Comparison of ENCODE assay signal across 11 cellular contexts in the genomic region with DNA sequence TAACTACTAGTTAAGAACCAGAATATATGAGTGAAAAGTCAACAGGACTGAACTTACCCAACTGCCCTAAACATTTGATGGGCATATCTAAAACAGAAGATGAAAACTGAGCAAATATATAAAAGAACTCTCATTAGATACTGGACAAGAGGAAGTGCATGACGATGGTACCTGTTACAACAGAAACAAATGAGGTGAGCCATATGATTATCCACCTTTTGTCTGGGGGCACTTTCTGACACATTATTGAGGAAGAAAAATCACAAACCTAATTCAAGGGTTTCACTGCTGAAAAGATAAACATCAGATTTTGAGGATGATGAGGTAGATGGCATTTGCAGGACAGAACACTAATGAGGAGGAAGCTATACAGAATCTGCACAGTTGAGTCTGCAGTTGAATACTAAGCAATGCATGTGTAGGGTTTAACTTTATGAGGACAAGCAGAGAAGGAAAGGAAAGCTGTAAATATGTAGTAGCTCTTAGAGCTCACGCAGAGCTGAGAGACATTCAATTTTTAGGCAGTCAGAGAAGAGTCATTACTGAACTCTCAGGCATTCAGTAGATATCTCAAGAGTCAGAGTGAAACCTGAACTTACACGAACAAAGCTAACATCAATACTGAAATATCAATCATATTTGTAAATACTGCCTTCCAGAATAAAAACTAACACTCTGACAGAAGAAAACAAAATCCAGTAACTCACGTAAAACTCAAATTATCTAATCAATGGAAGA.
DNase-seq lines count a peak whose midpoint lies in the region; ATAC-seq and TF ChIP-seq lines count a peak whose summit lies in the region.
"Had no signal": no experiment of that assay in that cellular context is flagged by ENCODE, and none has a peak within 500 bp of the region (broad histone marks: within the 10 kb centered on the region; RNA-seq: fewer than 3 reads in every experiment).

No MANE protein-coding gene starts in this region.

- H3K27me3 Mint-ChIP-seq in activated CD8-positive, alpha-beta T cell treated with anti-CD3 and anti-CD28 coated beads for 36 hours, result no peaks in the 10 kb centered on the region

- H2BK5ac ChIP-seq in mesendoderm (ENCODE audit: low read length), result no peak overlapping the region

- no peak overlapping the region for H2BK15ac ChIP-seq in mesendoderm (replicated peaks; ENCODE audit: low read depth)

- POLR2A ChIA-PET in activated CD8-positive, alpha-beta T cell treated with anti-CD3 and anti-CD28 coated beads for 36 hours (lab: Charles Lee), result interaction anchor here (1.1 kb wide), 1 partner anchor 41 kb away, joined by 3 read pairs; no protein-coding TSS in a partner anchor

- TF ChIP-seq CTCF in activated CD8-positive, alpha-beta T cell treated with anti-CD3 and anti-CD28 coated beads for 36 hours (IDR thresholded peaks at IDR 0.05), result no peak

- no peak overlapping the region for H3K9ac ChIP-seq in mesendoderm (ENCODE audit: low read length)
- H3K9ac ChIP-seq: neural progenitor cell had no signal

- H3K4me1 Mint-ChIP-seq in activated CD8-positive, alpha-beta T cell treated with anti-CD3 and anti-CD28 coated beads for 36 hours (ENCODE audit: low read depth), result peaks cover 17% of the 10 kb centered on the region
- H3K4me1 Mint-ChIP-seq: neural progenitor cell had no signal

- H3K4me2 ChIP-seq in mesendoderm (ENCODE audit: low read length), result no peak overlapping the region
- H3K4me2 ChIP-seq: neural progenitor cell had no signal

- H3K56ac ChIP-seq in mesendoderm (ENCODE audit: low read length), result no peak overlapping the region

- no peaks in the 10 kb centered on the region for H3K27me3 ChIP-seq in mesendoderm (ENCODE audit: insufficient read depth, low read length, poor library complexity)
- H3K27me3 ChIP-seq: neural progenitor cell had no signal

- H3K27ac Mint-ChIP-seq in activated CD8-positive, alpha-beta T cell treated with anti-CD3 and anti-CD28 coated beads for 36 hours, result peak overlapping the region; percentile 13
- H3K27ac Mint-ChIP-seq: neural progenitor cell had no signal

- ATAC-seq in GM18519 (IDR thresholded peaks at IDR 0.05; ENCODE audit: low FRiP score, unreplicated experiment) (peak; percentile 95), GM21360 (IDR thresholded peaks at IDR 0.05; ENCODE audit: unreplicated experiment) (peak; percentile 93), HG03060 (IDR thresholded peaks at IDR 0.05; ENCODE audit: low read depth, unreplicated experiment) (peak; percentile 93)
- peak; percentile 70 for ATAC-seq in activated CD8-positive, alpha-beta T cell treated with anti-CD3 and anti-CD28 coated beads for 36 hours

- no CpG with 5 or more reads among the region's 4 CpGs for WGBS in mesendoderm (ENCODE audit: extremely low coverage, insufficient coverage, low lambda C conversion rate)

- no peak overlapping the region for H2AK5ac ChIP-seq in mesendoderm (ENCODE audit: low read length)

- H3K4me1 ChIP-seq in mesendoderm (ENCODE audit: control insufficient read depth, low read depth, low read length), result no peaks in the 10 kb centered on the region
- H3K4me1 ChIP-seq: neural progenitor cell had no signal

- H3K4me3 ChIP-seq in mesendoderm (ENCODE audit: low read length), result no peak overlapping the region
- H3K4me3 ChIP-seq: neural progenitor cell had no signal

- H3K36me3 Mint-ChIP-seq in activated CD8-positive, alpha-beta T cell treated with anti-CD3 and anti-CD28 coated beads for 36 hours (ENCODE audit: low read depth), result peaks cover 70% of the 10 kb centered on the region

- no peak overlapping the region for H2BK120ac ChIP-seq in mesendoderm (ENCODE audit: low read depth, low read length)

- no peak overlapping the region for H3K4me3 Mint-ChIP-seq in activated CD8-positive, alpha-beta T cell treated with anti-CD3 and anti-CD28 coated beads for 36 hours
- H3K4me3 Mint-ChIP-seq: neural progenitor cell had no signal

- no peak overlapping the region for H4K8ac ChIP-seq in mesendoderm (ENCODE audit: low read depth, low read length)

- peaks cover 35% of the 10 kb centered on the region for H3K9me3 Mint-ChIP-seq in activated CD8-positive, alpha-beta T cell treated with anti-CD3 and anti-CD28 coated beads for 36 hours

- DNase-seq in activated CD8-positive, alpha-beta T cell treated with anti-CD3 and anti-CD28 coated beads for 36 hours, result no peak
- DNase-seq in NCI-H146 treated with DMSO at 0.1 percent for 48 hours (lab: John Stamatoyannopoulos, UW; ENCODE audit: unreplicated experiment) (no peak), mesendoderm (no peak), SW480 (ENCODE audit: low spot score) (no peak)
- DNase-seq in activated CD4-positive, CD25-positive, alpha-beta regulatory T cell (lab: John Stamatoyannopoulos, UW), result no peak
- DNase-seq: dermis blood vessel endothelial cell; stimulated activated CD4-positive, alpha-beta T cell treated with anti-CD3 and anti-CD28 coated beads, Interleukin-4, amount 100 ng/mL, for 24 hours had no signal

- H3K4ac ChIP-seq in mesendoderm (ENCODE audit: low read depth, low read length), result no peak overlapping the region

- H3K27ac ChIP-seq in mesendoderm (ENCODE audit: low read depth, low read length), result no peak overlapping the region
- H3K27ac ChIP-seq: neural progenitor cell had no signal

- no peaks in the 10 kb centered on the region for H3K79me2 ChIP-seq in mesendoderm (ENCODE audit: control insufficient read depth, insufficient read depth, low read length)

- H3K23ac ChIP-seq in mesendoderm (ENCODE audit: low read length), result no peak overlapping the region

- no peak overlapping the region for H3K18ac ChIP-seq in mesendoderm (ENCODE audit: low read length)

- no peaks in the 10 kb centered on the region for H3K79me1 ChIP-seq in mesendoderm (ENCODE audit: low read length)

- CTCF ChIA-PET in activated CD8-positive, alpha-beta T cell treated with anti-CD3 and anti-CD28 coated beads for 36 hours (lab: Charles Lee), result no interaction called here

- H4K5ac ChIP-seq in mesendoderm (ENCODE audit: low read length), result no peak overlapping the region

- H3K36me3 ChIP-seq in mesendoderm (ENCODE audit: control insufficient read depth, insufficient read depth, low read length), result no peaks in the 10 kb centered on the region
- H3K36me3 ChIP-seq: neural progenitor cell had no signal

- intact Hi-C loops in activated CD8-positive, alpha-beta T cell treated with anti-CD3 and anti-CD28 coated beads for 36 hours (cut with micrococcal nuclease), result no loop called here
